In the genomic region with DNA sequence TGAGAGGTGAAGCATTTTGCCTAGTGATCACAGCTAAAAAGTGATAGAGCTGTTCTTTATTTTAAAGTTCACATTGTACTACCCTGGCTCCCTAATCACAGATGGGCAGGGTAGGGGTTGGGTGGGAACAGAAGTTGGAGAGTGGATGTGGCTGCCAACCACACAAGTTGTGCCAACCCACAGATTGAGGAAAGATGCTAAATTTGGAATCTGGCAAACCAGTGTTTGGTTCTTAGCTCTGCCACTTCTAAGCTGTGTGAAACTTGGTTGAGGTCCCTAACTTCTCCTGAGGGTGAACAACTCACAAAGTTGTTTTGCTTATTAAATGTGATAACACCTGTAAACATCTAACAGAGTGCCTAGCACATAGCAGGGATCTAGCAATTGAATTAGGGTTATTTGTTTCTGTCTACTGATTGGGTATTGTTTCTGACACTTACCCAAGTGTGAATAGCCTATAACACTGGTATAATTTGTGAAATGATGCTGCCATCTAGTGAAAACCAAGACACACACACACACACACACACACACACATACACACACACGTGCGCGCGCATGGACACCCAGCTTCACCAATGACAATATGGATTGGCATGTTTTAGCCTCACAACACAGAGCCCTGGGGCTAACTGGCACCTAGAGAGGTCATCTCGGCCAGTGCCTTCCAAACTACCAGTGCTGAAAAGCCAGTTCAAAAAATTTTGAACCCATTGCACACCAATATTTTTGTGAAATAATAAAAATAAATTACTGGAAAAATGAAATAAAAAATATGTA, we compare ENCODE assay signal across 1 cellular context.
A peak's percentile ranks its signal among the peaks of the same experiment; 100 is the strongest.
TF ChIP-seq lines count a peak whose summit lies in the region.

No MANE protein-coding gene starts in this region.

TF ChIP-seq in K562, 482 proteins besides CTCF, POLR2A, EP300 and RAD21 (continued from another document and continues in another):
- TF ChIP-seq, protein P1, sequence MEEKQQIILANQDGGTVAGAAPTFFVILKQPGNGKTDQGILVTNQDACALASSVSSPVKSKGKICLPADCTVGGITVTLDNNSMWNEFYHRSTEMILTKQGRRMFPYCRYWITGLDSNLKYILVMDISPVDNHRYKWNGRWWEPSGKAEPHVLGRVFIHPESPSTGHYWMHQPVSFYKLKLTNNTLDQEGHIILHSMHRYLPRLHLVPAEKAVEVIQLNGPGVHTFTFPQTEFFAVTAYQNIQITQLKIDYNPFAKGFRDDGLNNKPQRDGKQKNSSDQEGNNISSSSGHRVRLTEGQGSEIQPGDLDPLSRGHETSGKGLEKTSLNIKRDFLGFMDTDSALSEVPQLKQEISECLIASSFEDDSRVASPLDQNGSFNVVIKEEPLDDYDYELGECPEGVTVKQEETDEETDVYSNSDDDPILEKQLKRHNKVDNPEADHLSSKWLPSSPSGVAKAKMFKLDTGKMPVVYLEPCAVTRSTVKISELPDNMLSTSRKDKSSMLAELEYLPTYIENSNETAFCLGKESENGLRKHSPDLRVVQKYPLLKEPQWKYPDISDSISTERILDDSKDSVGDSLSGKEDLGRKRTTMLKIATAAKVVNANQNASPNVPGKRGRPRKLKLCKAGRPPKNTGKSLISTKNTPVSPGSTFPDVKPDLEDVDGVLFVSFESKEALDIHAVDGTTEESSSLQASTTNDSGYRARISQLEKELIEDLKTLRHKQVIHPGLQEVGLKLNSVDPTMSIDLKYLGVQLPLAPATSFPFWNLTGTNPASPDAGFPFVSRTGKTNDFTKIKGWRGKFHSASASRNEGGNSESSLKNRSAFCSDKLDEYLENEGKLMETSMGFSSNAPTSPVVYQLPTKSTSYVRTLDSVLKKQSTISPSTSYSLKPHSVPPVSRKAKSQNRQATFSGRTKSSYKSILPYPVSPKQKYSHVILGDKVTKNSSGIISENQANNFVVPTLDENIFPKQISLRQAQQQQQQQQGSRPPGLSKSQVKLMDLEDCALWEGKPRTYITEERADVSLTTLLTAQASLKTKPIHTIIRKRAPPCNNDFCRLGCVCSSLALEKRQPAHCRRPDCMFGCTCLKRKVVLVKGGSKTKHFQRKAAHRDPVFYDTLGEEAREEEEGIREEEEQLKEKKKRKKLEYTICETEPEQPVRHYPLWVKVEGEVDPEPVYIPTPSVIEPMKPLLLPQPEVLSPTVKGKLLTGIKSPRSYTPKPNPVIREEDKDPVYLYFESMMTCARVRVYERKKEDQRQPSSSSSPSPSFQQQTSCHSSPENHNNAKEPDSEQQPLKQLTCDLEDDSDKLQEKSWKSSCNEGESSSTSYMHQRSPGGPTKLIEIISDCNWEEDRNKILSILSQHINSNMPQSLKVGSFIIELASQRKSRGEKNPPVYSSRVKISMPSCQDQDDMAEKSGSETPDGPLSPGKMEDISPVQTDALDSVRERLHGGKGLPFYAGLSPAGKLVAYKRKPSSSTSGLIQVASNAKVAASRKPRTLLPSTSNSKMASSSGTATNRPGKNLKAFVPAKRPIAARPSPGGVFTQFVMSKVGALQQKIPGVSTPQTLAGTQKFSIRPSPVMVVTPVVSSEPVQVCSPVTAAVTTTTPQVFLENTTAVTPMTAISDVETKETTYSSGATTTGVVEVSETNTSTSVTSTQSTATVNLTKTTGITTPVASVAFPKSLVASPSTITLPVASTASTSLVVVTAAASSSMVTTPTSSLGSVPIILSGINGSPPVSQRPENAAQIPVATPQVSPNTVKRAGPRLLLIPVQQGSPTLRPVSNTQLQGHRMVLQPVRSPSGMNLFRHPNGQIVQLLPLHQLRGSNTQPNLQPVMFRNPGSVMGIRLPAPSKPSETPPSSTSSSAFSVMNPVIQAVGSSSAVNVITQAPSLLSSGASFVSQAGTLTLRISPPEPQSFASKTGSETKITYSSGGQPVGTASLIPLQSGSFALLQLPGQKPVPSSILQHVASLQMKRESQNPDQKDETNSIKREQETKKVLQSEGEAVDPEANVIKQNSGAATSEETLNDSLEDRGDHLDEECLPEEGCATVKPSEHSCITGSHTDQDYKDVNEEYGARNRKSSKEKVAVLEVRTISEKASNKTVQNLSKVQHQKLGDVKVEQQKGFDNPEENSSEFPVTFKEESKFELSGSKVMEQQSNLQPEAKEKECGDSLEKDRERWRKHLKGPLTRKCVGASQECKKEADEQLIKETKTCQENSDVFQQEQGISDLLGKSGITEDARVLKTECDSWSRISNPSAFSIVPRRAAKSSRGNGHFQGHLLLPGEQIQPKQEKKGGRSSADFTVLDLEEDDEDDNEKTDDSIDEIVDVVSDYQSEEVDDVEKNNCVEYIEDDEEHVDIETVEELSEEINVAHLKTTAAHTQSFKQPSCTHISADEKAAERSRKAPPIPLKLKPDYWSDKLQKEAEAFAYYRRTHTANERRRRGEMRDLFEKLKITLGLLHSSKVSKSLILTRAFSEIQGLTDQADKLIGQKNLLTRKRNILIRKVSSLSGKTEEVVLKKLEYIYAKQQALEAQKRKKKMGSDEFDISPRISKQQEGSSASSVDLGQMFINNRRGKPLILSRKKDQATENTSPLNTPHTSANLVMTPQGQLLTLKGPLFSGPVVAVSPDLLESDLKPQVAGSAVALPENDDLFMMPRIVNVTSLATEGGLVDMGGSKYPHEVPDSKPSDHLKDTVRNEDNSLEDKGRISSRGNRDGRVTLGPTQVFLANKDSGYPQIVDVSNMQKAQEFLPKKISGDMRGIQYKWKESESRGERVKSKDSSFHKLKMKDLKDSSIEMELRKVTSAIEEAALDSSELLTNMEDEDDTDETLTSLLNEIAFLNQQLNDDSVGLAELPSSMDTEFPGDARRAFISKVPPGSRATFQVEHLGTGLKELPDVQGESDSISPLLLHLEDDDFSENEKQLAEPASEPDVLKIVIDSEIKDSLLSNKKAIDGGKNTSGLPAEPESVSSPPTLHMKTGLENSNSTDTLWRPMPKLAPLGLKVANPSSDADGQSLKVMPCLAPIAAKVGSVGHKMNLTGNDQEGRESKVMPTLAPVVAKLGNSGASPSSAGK (IDR thresholded peaks at IDR 0.05), result 0 out of 2 replicates have a peak, but pooled peaks have one; percentile 38
- TF ChIP-seq PHF8 (IDR thresholded peaks at IDR 0.05; ENCODE audit: borderline replicate concordance, low read length), result no peak
- no peak for TF ChIP-seq EWSR1 (IDR thresholded peaks at IDR 0.05; ENCODE audit: borderline replicate concordance, low read depth, partially characterized antibody)
- TF ChIP-seq CXXC5 (CRISPR knock-in tag; IDR thresholded peaks at IDR 0.05), result no peak; the same call in 1 of the 2 replicates
- peak; percentile 51; the same call in 1 of the 2 replicates for TF ChIP-seq DPF2 (IDR thresholded peaks at IDR 0.05)
- TF ChIP-seq ZSCAN29 (IDR thresholded peaks at IDR 0.05), result no peak
- TF ChIP-seq, protein P2, sequence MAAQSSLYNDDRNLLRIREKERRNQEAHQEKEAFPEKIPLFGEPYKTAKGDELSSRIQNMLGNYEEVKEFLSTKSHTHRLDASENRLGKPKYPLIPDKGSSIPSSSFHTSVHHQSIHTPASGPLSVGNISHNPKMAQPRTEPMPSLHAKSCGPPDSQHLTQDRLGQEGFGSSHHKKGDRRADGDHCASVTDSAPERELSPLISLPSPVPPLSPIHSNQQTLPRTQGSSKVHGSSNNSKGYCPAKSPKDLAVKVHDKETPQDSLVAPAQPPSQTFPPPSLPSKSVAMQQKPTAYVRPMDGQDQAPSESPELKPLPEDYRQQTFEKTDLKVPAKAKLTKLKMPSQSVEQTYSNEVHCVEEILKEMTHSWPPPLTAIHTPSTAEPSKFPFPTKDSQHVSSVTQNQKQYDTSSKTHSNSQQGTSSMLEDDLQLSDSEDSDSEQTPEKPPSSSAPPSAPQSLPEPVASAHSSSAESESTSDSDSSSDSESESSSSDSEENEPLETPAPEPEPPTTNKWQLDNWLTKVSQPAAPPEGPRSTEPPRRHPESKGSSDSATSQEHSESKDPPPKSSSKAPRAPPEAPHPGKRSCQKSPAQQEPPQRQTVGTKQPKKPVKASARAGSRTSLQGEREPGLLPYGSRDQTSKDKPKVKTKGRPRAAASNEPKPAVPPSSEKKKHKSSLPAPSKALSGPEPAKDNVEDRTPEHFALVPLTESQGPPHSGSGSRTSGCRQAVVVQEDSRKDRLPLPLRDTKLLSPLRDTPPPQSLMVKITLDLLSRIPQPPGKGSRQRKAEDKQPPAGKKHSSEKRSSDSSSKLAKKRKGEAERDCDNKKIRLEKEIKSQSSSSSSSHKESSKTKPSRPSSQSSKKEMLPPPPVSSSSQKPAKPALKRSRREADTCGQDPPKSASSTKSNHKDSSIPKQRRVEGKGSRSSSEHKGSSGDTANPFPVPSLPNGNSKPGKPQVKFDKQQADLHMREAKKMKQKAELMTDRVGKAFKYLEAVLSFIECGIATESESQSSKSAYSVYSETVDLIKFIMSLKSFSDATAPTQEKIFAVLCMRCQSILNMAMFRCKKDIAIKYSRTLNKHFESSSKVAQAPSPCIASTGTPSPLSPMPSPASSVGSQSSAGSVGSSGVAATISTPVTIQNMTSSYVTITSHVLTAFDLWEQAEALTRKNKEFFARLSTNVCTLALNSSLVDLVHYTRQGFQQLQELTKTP (IDR thresholded peaks at IDR 0.05; ENCODE audit: low read depth in 1 of 2, partially characterized antibody in 2 of 2), result no peak
- TF ChIP-seq HLTF (IDR thresholded peaks at IDR 0.05), result no peak
- TF ChIP-seq MNT (conservative IDR thresholded peaks at IDR 0.05), result peak; percentile 70 to 81
- no peak for TF ChIP-seq ATF1 (CRISPR knock-in tag; IDR thresholded peaks at IDR 0.05)
- peak; percentile 37; the same call in 1 of the 2 replicates for TF ChIP-seq ATF1 (tag; IDR thresholded peaks at IDR 0.05)
- no peak for TF ChIP-seq ZNF12 (CRISPR knock-in tag; IDR thresholded peaks at IDR 0.05)
- TF ChIP-seq PRPF4 (IDR thresholded peaks at IDR 0.05; ENCODE audit: insufficient read depth, low read depth, low read length, poor library complexity, severe bottlenecking), result no peak
- peak; percentile 65 for TF ChIP-seq CREM (IDR thresholded peaks at IDR 0.05; ENCODE audit: low read depth)
- peak; percentile 75 for TF ChIP-seq BHLHE40 (IDR thresholded peaks at IDR 0.05; ENCODE audit: low read length)
- no peak for TF ChIP-seq PML (IDR thresholded peaks at IDR 0.05; ENCODE audit: low read length)
- TF ChIP-seq ZNF584 (CRISPR knock-in tag; IDR thresholded peaks at IDR 0.05; ENCODE audit: low read depth), result no peak
- TF ChIP-seq CTBP1 (IDR thresholded peaks at IDR 0.05; ENCODE audit: borderline replicate concordance), result no peak
- no peak for TF ChIP-seq RBFOX2 (IDR thresholded peaks at IDR 0.05; ENCODE audit: low read depth, low read length)
- TF ChIP-seq, protein P3, sequence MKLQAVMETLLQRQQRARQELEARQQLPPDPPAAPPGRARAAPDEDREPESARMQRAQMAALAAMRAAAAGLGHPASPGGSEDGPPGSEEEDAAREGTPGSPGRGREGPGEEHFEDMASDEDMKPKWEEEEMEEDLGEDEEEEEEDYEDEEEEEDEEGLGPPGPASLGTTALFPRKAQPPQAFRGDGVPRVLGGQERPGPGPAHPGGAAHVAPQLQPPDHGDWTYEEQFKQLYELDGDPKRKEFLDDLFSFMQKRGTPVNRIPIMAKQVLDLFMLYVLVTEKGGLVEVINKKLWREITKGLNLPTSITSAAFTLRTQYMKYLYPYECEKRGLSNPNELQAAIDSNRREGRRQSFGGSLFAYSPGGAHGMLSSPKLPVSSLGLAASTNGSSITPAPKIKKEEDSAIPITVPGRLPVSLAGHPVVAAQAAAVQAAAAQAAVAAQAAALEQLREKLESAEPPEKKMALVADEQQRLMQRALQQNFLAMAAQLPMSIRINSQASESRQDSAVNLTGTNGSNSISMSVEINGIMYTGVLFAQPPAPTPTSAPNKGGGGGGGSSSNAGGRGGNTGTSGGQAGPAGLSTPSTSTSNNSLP (IDR thresholded peaks at IDR 0.05; ENCODE audit: borderline replicate concordance, low read depth, low read length), result no peak
- no peak for TF ChIP-seq SLC30A9 (CRISPR knock-in tag; IDR thresholded peaks at IDR 0.05)
- TF ChIP-seq FOSL1 (tag; conservative IDR thresholded peaks at IDR 0.05), result no peak
- no peak for TF ChIP-seq ZNF212 (CRISPR knock-in tag; IDR thresholded peaks at IDR 0.05)
- TF ChIP-seq, protein P4, sequence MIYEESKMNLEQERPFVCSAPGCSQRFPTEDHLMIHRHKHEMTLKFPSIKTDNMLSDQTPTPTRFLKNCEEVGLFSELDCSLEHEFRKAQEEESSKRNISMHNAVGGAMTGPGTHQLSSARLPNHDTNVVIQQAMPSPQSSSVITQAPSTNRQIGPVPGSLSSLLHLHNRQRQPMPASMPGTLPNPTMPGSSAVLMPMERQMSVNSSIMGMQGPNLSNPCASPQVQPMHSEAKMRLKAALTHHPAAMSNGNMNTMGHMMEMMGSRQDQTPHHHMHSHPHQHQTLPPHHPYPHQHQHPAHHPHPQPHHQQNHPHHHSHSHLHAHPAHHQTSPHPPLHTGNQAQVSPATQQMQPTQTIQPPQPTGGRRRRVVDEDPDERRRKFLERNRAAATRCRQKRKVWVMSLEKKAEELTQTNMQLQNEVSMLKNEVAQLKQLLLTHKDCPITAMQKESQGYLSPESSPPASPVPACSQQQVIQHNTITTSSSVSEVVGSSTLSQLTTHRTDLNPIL (CRISPR knock-in tag; IDR thresholded peaks at IDR 0.05), result no peak
- TF ChIP-seq BCOR (IDR thresholded peaks at IDR 0.05), result no peak
- TF ChIP-seq PTTG1 (tag; IDR thresholded peaks at IDR 0.05; ENCODE audit: low read depth), result no peak
- no peak for TF ChIP-seq TBL1XR1 (IDR thresholded peaks at IDR 0.05; ENCODE audit: low read length in 2 of 2)
